ENCODE assay signal across 18 cellular contexts in genomic region chr12:70190252-70191010, GRCh38. TPM values are rescaled to one million over a fixed set of nuclear protein-coding genes. Genes with fewer than 3 reads are reported as not detected.
A peak's percentile ranks its signal among the peaks of the same experiment; 100 is the strongest.
DNase-seq lines count a peak whose midpoint lies in the region; FAIRE-seq and TF ChIP-seq lines count a peak whose summit lies in the region.
"Had no signal": no experiment of that assay in that cellular context is flagged by ENCODE, and none has a peak within 500 bp of the region (broad histone marks: within the 10 kb centered on the region; RNA-seq: fewer than 3 reads in every experiment).

No MANE protein-coding gene starts in this region.

- H3K9me3 ChIP-seq in osteoblast (ENCODE audit: low read depth, low read length) = no peaks in the 10 kb centered on the region
- H3K9me3 ChIP-seq: uterus had no signal

- H4K20me1 ChIP-seq in osteoblast (ENCODE audit: insufficient read depth, low read length) = no peaks in the 10 kb centered on the region

- in situ Hi-C loops in astrocyte of the spinal cord (cut with HindIII; ENCODE audit: low sequenced_read_pairs) = no loop called here

- H3K4me1 ChIP-seq in osteoblast (ENCODE audit: insufficient read depth, low read length) = no peaks in the 10 kb centered on the region
- H3K4me1 ChIP-seq: neural progenitor cell, uterus had no signal

- TF ChIP-seq POLR2A in GM12892 (IDR thresholded peaks at IDR 0.05; ENCODE audit: low read depth, low read length) = no peak

- DNase-seq in EL = peak; percentile 44
- DNase-seq in LHCN-M2 (ENCODE audit: low read depth) = peak; percentile 23
- peak; percentile 17 for DNase-seq in astrocyte of the spinal cord (ENCODE audit: low read depth, low spot score)
- DNase-seq in foreskin fibroblast = peak; percentile 27 to 66
- DNase-seq in SK-N-DZ (ENCODE audit: low spot score) = no peak
- DNase-seq in COR-L47 (lab: John Stamatoyannopoulos, UW) = no peak
- no peak for DNase-seq in osteoblast (ENCODE audit: insufficient read length, low spot score, missing footprints)
- DNase-seq in GM12892 (ENCODE audit: insufficient read length) = no peak
- DNase-seq: activated CD4-positive, alpha-beta memory T cell treated with anti-CD3 and anti-CD28 coated beads, Interleukin-2, amount 10 ng/mL, durations not matched to agents 7 days and 5 days; activated T-cell treated with anti-CD3 and anti-CD28 coated beads, Interleukin-2, amount 50 U/mL, for 4 hours; CD4-positive, alpha-beta T cell; KG1; NCI-H1105 treated with DMSO at 0.1 percent for 48 hours; NCI-H526 treated with DMSO at 0.1 percent for 48 hours; SW 1271; uterus had no signal

- H3K4me2 ChIP-seq in osteoblast (ENCODE audit: insufficient read depth, low read length) = no peak overlapping the region
- H3K4me2 ChIP-seq: neural progenitor cell had no signal

- H3K4me3 ChIP-seq in astrocyte of the spinal cord (ENCODE audit: low read depth, low read length) (no peak overlapping the region), foreskin fibroblast (ENCODE audit: low read depth in 1 of 2, low read length in 2 of 2) (no peak overlapping the region), osteoblast (ENCODE audit: insufficient read depth, low read length) (no peak overlapping the region)
- H3K4me3 ChIP-seq: cardiac muscle cell, neural progenitor cell, uterus had no signal

- H3K79me2 ChIP-seq in osteoblast (ENCODE audit: insufficient read depth, low read length) = no peaks in the 10 kb centered on the region

- H3K27ac ChIP-seq in osteoblast (ENCODE audit: low read depth, low read length) = no peak overlapping the region
- H3K27ac ChIP-seq: cardiac muscle cell, neural progenitor cell, uterus had no signal

- no peak overlapping the region for H2AFZ ChIP-seq in osteoblast (ENCODE audit: low read length)
- H2AFZ ChIP-seq: neural progenitor cell had no signal

- no peak for FAIRE-seq in GM12892 (lab: Jason Lieb, UNC)

- H3K27me3 ChIP-seq in osteoblast (ENCODE audit: insufficient read depth, low read length) = no peaks in the 10 kb centered on the region
- H3K27me3 ChIP-seq: cardiac muscle cell, neural progenitor cell, uterus had no signal

- TF ChIP-seq CTCF in astrocyte of the spinal cord (IDR thresholded peaks at IDR 0.05; ENCODE audit: low read depth, low read length) = no peak
- TF ChIP-seq CTCF in foreskin fibroblast (IDR thresholded peaks at IDR 0.05; ENCODE audit: low read depth, low read length) = no peak
- TF ChIP-seq CTCF in osteoblast (IDR thresholded peaks at IDR 0.05; ENCODE audit: extremely low read depth, low read depth, low read length) = no peak

- no peaks in the 10 kb centered on the region for H3K36me3 ChIP-seq in osteoblast (ENCODE audit: insufficient read depth, low read length)
- H3K36me3 ChIP-seq: cardiac muscle cell, neural progenitor cell, uterus had no signal

RNA-seq across cellular contexts. Expression of gene CNOT2, which starts 52.8 kb away (rescaled TPM):
- 87.0 and 88.3 TPM in 2 replicates for total RNA-seq in LHCN-M2 (2014; rRNA removed)
- polyA plus RNA-seq in LHCN-M2 (2012) = 37.7 TPM
- 86.8 and 95.1 TPM in 2 replicates for polyA plus RNA-seq in SK-N-DZ (2014; cell fraction: cytosol; rRNA removed)
- polyA plus RNA-seq in SK-N-DZ (2014; cell fraction: nucleus; rRNA removed) = 120 and 136 TPM in 2 replicates
- 144 and 153 TPM in 2 replicates for total RNA-seq in osteoblast
- 48.6 TPM for polyA plus RNA-seq in GM12892 (2012; ENCODE audit: missing spikeins)

Comparison
In these comparisons a context has a peak if more than half of its experiments do, and no peak if none do; other contexts are left out.
1. DNase-seq: peak in EL (single experiment), LHCN-M2 (single experiment), astrocyte of the spinal cord (single experiment) and foreskin fibroblast (2 of 2); none in SK-N-DZ (single experiment), COR-L47 (single experiment), osteoblast (single experiment) and GM12892 (single experiment).